In genomic region chr20:62206388-62206775, GRCh38 we compare ENCODE assay signal across 29 cellular contexts. TPM values are rescaled to one million over a fixed set of nuclear protein-coding genes. Genes with fewer than 3 reads are reported as not detected.
"Had no signal": no experiment of that assay in that cellular context is flagged by ENCODE, and none has a peak within 500 bp of the region (broad histone marks: within the 10 kb centered on the region; RNA-seq: fewer than 3 reads in every experiment).

No MANE protein-coding gene starts in this region.

- H3K27me3 Mint-ChIP-seq: naive thymus-derived CD8-positive, alpha-beta T cell; stimulated activated naive CD8-positive, alpha-beta T cell treated with anti-CD3 and anti-CD28 coated beads, Interleukin-15, Interleukin-2, amounts not matched to agents 100 ng/mL and 50 ng/mL, for 24 hours had no signal

- H3K27ac Mint-ChIP-seq: immature natural killer cell; progenitor cell of endocrine pancreas; stimulated activated effector memory CD8-positive, alpha-beta T cell treated with anti-CD3 and anti-CD28 coated beads, Interleukin-12 subunit alpha, Interleukin-12 subunit beta, amount 100 ng/mL, for 72 hours; stimulated activated naive CD8-positive, alpha-beta T cell treated with anti-CD3 and anti-CD28 coated beads, Interleukin-15, Interleukin-2, amounts not matched to agents 100 ng/mL and 50 ng/mL, for 24 hours; type B pancreatic cell had no signal

- H3K36me3 ChIP-seq: ovary, uterus had no signal

- H3K27me3 ChIP-seq: ovary had no signal

- H3K4me1 Mint-ChIP-seq: stimulated activated effector memory CD8-positive, alpha-beta T cell treated with anti-CD3 and anti-CD28 coated beads, Interleukin-12 subunit alpha, Interleukin-12 subunit beta, amount 100 ng/mL, for 72 hours had no signal

- H3K4me1 ChIP-seq: right atrium auricular region, sigmoid colon, suprapubic skin, uterus had no signal

- H3K9me3 ChIP-seq: neutrophil, ovary, right atrium auricular region, sigmoid colon, spleen, suprapubic skin, thoracic aorta, tibial nerve, uterus had no signal

- H3K4me3 ChIP-seq: ovary, right atrium auricular region, sigmoid colon, spleen, suprapubic skin, thoracic aorta, tibial nerve, uterus had no signal

- ATAC-seq: left lobe of liver; naive thymus-derived CD8-positive, alpha-beta T cell; stimulated activated effector memory CD8-positive, alpha-beta T cell treated with anti-CD3 and anti-CD28 coated beads, Interleukin-12 subunit alpha, Interleukin-12 subunit beta, amount 100 ng/mL, for 72 hours had no signal

- H3K4me3 Mint-ChIP-seq: immature natural killer cell; naive thymus-derived CD8-positive, alpha-beta T cell; stimulated activated effector memory CD8-positive, alpha-beta T cell treated with anti-CD3 and anti-CD28 coated beads, Interleukin-12 subunit alpha, Interleukin-12 subunit beta, amount 100 ng/mL, for 72 hours; stimulated activated naive CD8-positive, alpha-beta T cell treated with anti-CD3 and anti-CD28 coated beads, Interleukin-15, Interleukin-2, amounts not matched to agents 100 ng/mL and 50 ng/mL, for 24 hours; type B pancreatic cell had no signal

- DNase-seq: hypothalamus; immature natural killer cell; mesenchymal stem cell; occipital lobe; ovary; sigmoid colon; small intestine; stimulated activated CD4-positive, alpha-beta T cell treated with anti-CD3 and anti-CD28 coated beads, Interleukin-4, amount 100 ng/mL, for 24 hours; stimulated activated naive CD4-positive, alpha-beta T cell; uterus had no signal

- H3K27ac ChIP-seq: neutrophil, ovary, right atrium auricular region, sigmoid colon, spleen, suprapubic skin, thoracic aorta, tibial nerve, uterus had no signal

- H3K9me3 Mint-ChIP-seq: immature natural killer cell; naive thymus-derived CD8-positive, alpha-beta T cell; stimulated activated effector memory CD8-positive, alpha-beta T cell treated with anti-CD3 and anti-CD28 coated beads, Interleukin-12 subunit alpha, Interleukin-12 subunit beta, amount 100 ng/mL, for 72 hours; stimulated activated naive CD8-positive, alpha-beta T cell treated with anti-CD3 and anti-CD28 coated beads, Interleukin-15, Interleukin-2, amounts not matched to agents 100 ng/mL and 50 ng/mL, for 24 hours; type B pancreatic cell had no signal

RNA-seq across cellular contexts. Expression of gene HRH3, which starts 13.7 kb away (rescaled TPM):
- total RNA-seq: kidney; left lobe of liver; lower leg skin; lung microvascular endothelial cell; mucosa of gallbladder; naive thymus-derived CD8-positive, alpha-beta T cell; ovary; pulmonary artery endothelial cell; renal cortical epithelial cell; right atrium auricular region; sigmoid colon; spleen; subcutaneous adipose tissue; suprapubic skin; thoracic aorta; tibial nerve; uterus had no signal
- polyA plus RNA-seq: immature natural killer cell; naive thymus-derived CD8-positive, alpha-beta T cell; ovary; sigmoid colon; spleen had no signal
